1 cellular context compared by ENCODE assay signal in the genomic region with DNA sequence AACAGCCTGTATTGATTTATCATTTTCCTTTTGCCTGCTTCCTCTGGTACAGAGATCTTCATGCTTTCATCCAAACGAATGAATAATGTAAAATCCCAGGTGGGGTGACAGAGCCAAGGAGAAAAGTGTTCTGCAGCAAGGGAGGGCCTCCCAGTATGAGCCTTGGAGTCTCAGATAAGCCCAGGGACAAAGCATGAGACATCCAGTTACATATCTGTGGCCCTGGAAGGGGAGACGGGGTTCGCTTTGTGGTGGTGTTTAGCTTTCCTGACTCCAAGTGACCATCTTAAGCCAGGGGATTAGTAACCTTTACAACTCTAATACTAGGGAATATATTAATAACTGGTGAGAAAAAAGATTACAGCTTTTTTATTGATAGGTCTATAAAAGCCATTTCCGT.
TF ChIP-seq lines count a peak whose summit lies in the region.

No MANE protein-coding gene starts in this region.

TF ChIP-seq in WTC11, 78 proteins besides CTCF, POLR2A, EP300 and RAD21 (continued from another document):
- TF ChIP-seq, protein P1, sequence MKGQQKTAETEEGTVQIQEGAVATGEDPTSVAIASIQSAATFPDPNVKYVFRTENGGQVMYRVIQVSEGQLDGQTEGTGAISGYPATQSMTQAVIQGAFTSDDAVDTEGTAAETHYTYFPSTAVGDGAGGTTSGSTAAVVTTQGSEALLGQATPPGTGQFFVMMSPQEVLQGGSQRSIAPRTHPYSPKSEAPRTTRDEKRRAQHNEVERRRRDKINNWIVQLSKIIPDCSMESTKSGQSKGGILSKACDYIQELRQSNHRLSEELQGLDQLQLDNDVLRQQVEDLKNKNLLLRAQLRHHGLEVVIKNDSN (CRISPR knock-in tag; IDR thresholded peaks at IDR 0.05): no peak
- TF ChIP-seq, protein P2, sequence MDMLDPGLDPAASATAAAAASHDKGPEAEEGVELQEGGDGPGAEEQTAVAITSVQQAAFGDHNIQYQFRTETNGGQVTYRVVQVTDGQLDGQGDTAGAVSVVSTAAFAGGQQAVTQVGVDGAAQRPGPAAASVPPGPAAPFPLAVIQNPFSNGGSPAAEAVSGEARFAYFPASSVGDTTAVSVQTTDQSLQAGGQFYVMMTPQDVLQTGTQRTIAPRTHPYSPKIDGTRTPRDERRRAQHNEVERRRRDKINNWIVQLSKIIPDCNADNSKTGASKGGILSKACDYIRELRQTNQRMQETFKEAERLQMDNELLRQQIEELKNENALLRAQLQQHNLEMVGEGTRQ (CRISPR knock-in tag; IDR thresholded peaks at IDR 0.05): no peak
- TF ChIP-seq NR3C1 (CRISPR knock-in tag; conservative IDR thresholded peaks at IDR 0.05; ENCODE audit: low read depth) (no peak), FOXK1 (CRISPR knock-in tag; IDR thresholded peaks at IDR 0.05) (no peak), SMAD4 (CRISPR knock-in tag; IDR thresholded peaks at IDR 0.05) (no peak)
- TF ChIP-seq, protein P3, sequence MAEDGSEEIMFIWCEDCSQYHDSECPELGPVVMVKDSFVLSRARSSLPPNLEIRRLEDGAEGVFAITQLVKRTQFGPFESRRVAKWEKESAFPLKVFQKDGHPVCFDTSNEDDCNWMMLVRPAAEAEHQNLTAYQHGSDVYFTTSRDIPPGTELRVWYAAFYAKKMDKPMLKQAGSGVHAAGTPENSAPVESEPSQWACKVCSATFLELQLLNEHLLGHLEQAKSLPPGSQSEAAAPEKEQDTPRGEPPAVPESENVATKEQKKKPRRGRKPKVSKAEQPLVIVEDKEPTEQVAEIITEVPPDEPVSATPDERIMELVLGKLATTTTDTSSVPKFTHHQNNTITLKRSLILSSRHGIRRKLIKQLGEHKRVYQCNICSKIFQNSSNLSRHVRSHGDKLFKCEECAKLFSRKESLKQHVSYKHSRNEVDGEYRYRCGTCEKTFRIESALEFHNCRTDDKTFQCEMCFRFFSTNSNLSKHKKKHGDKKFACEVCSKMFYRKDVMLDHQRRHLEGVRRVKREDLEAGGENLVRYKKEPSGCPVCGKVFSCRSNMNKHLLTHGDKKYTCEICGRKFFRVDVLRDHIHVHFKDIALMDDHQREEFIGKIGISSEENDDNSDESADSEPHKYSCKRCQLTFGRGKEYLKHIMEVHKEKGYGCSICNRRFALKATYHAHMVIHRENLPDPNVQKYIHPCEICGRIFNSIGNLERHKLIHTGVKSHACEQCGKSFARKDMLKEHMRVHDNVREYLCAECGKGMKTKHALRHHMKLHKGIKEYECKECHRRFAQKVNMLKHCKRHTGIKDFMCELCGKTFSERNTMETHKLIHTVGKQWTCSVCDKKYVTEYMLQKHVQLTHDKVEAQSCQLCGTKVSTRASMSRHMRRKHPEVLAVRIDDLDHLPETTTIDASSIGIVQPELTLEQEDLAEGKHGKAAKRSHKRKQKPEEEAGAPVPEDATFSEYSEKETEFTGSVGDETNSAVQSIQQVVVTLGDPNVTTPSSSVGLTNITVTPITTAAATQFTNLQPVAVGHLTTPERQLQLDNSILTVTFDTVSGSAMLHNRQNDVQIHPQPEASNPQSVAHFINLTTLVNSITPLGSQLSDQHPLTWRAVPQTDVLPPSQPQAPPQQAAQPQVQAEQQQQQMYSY (CRISPR knock-in tag; IDR thresholded peaks at IDR 0.05): no peak
- TF ChIP-seq, protein P4, sequence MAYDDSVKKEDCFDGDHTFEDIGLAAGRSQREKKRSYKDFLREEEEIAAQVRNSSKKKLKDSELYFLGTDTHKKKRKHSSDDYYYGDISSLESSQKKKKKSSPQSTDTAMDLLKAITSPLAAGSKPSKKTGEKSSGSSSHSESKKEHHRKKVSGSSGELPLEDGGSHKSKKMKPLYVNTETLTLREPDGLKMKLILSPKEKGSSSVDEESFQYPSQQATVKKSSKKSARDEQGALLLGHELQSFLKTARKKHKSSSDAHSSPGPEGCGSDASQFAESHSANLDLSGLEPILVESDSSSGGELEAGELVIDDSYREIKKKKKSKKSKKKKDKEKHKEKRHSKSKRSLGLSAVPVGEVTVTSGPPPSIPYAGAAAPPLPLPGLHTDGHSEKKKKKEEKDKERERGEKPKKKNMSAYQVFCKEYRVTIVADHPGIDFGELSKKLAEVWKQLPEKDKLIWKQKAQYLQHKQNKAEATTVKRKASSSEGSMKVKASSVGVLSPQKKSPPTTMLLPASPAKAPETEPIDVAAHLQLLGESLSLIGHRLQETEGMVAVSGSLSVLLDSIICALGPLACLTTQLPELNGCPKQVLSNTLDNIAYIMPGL (CRISPR knock-in tag; IDR thresholded peaks at IDR 0.05): no peak
